In the genomic region with DNA sequence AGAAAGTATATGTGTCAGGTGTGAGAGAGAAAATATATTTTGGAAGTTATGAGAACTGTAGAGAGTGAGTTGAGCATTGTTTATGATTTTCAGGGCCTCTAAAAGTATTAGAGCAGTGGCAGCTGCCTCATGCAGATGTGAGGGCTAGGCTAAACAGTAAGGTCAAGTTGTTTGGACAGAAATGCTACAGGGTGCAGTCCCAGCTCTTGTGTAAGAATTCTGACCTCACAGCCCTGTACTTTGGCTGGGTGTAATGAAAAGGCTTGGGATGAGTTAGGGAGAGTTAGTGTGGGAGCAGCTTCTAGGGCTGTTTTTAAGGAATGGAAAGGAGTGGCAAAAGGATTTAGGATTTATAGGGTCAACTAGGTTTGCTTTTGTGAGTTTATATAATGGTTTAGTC, we compare ENCODE assay signal across 16 cellular contexts.
DNase-seq lines count a peak whose midpoint lies in the region; ATAC-seq and TF ChIP-seq lines count a peak whose summit lies in the region.
"Had no signal": no experiment of that assay in that cellular context is flagged by ENCODE, and none has a peak within 500 bp of the region (broad histone marks: within the 10 kb centered on the region; RNA-seq: fewer than 3 reads in every experiment).

No MANE protein-coding gene starts in this region.

- DNase-seq in fibroblast of gingiva (ENCODE audit: low read depth) (peak; percentile 18), fibroblast of villous mesenchyme (ENCODE audit: low read depth) (peak; percentile 57), skeletal muscle cell (ENCODE audit: low read depth) (peak; percentile 6), NCI-H1105 (lab: John Stamatoyannopoulos, UW) (no peak), NCI-H446 treated with DMSO at 0.1 percent for 48 hours (lab: John Stamatoyannopoulos, UW) (no peak)
- DNase-seq: ACHN; BE2C; C1 segment of cervical spinal cord; Caco-2; CD4-positive, alpha-beta T cell; DMS153; DMS79; GDM1; H9 had no signal

- H3K4me3 ChIP-seq in fibroblast of villous mesenchyme (ENCODE audit: low read depth, low read length) (no peak overlapping the region), skeletal muscle cell (ENCODE audit: low read depth, low read length) (no peak overlapping the region)

- ATAC-seq in GM21529 (IDR thresholded peaks at IDR 0.05; ENCODE audit: unreplicated experiment), result no peak
- ATAC-seq: HepG2 had no signal

- TF ChIP-seq CTCF in fibroblast of villous mesenchyme (IDR thresholded peaks at IDR 0.05; ENCODE audit: insufficient read depth, low read depth, low read length), result no peak

Comparison
In these comparisons a context has a peak if more than half of its experiments do, and no peak if none do; other contexts are left out.
1. DNase-seq: peak in fibroblast of gingiva (single experiment), fibroblast of villous mesenchyme (single experiment) and skeletal muscle cell (single experiment); none in NCI-H1105 (single experiment) and NCI-H446 treated with DMSO at 0.1 percent for 48 hours (single experiment).